In genomic region chr2:198376677-198377076, GRCh38 we compare ENCODE assay signal across 1 cellular context.
TF ChIP-seq lines count a peak whose summit lies in the region.

No MANE protein-coding gene starts in this region.

TF ChIP-seq in IMR-90, 13 proteins besides CTCF, POLR2A, EP300 and RAD21 (continued from another document):
- TF ChIP-seq, protein P1, sequence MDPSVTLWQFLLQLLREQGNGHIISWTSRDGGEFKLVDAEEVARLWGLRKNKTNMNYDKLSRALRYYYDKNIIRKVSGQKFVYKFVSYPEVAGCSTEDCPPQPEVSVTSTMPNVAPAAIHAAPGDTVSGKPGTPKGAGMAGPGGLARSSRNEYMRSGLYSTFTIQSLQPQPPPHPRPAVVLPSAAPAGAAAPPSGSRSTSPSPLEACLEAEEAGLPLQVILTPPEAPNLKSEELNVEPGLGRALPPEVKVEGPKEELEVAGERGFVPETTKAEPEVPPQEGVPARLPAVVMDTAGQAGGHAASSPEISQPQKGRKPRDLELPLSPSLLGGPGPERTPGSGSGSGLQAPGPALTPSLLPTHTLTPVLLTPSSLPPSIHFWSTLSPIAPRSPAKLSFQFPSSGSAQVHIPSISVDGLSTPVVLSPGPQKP (IDR thresholded peaks at IDR 0.05; ENCODE audit: borderline replicate concordance, low read depth, low read length), result no peak
- TF ChIP-seq BHLHE40 (IDR thresholded peaks at IDR 0.05; ENCODE audit: low read depth, low read length) (no peak), NFE2L2 (IDR thresholded peaks at IDR 0.05; ENCODE audit: low read depth, low read length) (no peak), CHD1 (IDR thresholded peaks at IDR 0.05; ENCODE audit: low read depth, low read length) (no peak), SMC3 (IDR thresholded peaks at IDR 0.05; ENCODE audit: low read depth, low read length) (no peak), MAFK (IDR thresholded peaks at IDR 0.05; ENCODE audit: low read depth, low read length) (no peak), USF2 (IDR thresholded peaks at IDR 0.05; ENCODE audit: low read depth, low read length) (no peak), FOS (IDR thresholded peaks at IDR 0.05; ENCODE audit: low read depth, low read length) (no peak), CEBPB (IDR thresholded peaks at IDR 0.05; ENCODE audit: low read depth, low read length) (no peak)
